Comparison of ENCODE assay signal across 15 cellular contexts in the genomic region with DNA sequence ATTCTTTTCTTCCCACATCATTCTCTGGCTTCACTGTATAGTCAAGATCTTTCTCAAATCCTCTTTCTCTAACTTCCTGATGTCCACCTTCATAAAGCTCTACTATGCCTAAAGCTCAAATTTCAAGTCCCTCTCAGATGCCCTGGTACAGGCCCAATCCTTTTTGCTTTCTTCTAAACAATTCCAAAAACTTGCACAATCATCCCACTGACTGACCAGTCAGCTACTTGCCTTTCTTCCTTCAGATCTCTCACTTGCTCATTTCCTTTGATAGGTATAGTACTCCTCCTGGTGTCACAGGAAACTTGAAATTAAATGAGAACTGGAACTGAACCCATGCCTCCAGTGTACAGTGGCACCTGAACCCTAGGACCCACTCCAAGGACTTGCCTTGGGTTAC. TPM values are rescaled to one million over a fixed set of nuclear protein-coding genes. Genes with fewer than 3 reads are reported as not detected.
DNase-seq lines count a peak whose midpoint lies in the region; ATAC-seq and TF ChIP-seq lines count a peak whose summit lies in the region.
"Had no signal": no experiment of that assay in that cellular context is flagged by ENCODE, and none has a peak within 500 bp of the region (broad histone marks: within the 10 kb centered on the region; RNA-seq: fewer than 3 reads in every experiment).

No MANE protein-coding gene starts in this region.

- no peak for TF ChIP-seq RAD21 in IMR-90 (IDR thresholded peaks at IDR 0.05; ENCODE audit: low read length)

- H4K20me1 ChIP-seq in IMR-90 (ENCODE audit: insufficient read depth, low read length), result no peaks in the 10 kb centered on the region
- H4K20me1 ChIP-seq: BLaER1 had no signal

- no peak overlapping the region for H4K5ac ChIP-seq in IMR-90 (ENCODE audit: low read depth, low read length)

- TF ChIP-seq POLR2A in IMR-90 (IDR thresholded peaks at IDR 0.05; ENCODE audit: low read depth, low read length), result no peak

- dilution Hi-C loops in IMR-90 (cut with HindIII; ENCODE audit: low sequenced_read_pairs, unreplicated experiment), result no loop called here

- H3K4me3 ChIP-seq in IMR-90 (ENCODE audit: insufficient read depth, low read depth, low read length) (no peak overlapping the region), foreskin fibroblast (ENCODE audit: low read depth in 1 of 2, low read length in 2 of 2) (no peak overlapping the region), aorta (ENCODE audit: low read length in 2 of 2) (no peak overlapping the region)
- H3K4me3 ChIP-seq: BLaER1 had no signal

- no peak overlapping the region for H2BK120ac ChIP-seq in IMR-90 (ENCODE audit: low read depth, low read length)

- peaks cover 27 to 37% of the 10 kb centered on the region in 2 donors for H3K36me3 Mint-ChIP-seq in activated T-cell treated with anti-CD3 and anti-CD28 coated beads, Interleukin-2, amount 50 U/mL, for 72 hours (ENCODE audit: insufficient read depth in 2 of 2)
- peaks cover 84% of the 10 kb centered on the region for H3K36me3 Mint-ChIP-seq in activated T-helper 2 cell treated with anti-CD3 and anti-CD28 coated beads, Interferon-gamma antibody, Interleukin-2, Interleukin-4, amounts not matched to agents 10 μg/mL and 5 μg/mL and 100 μg/mL, durations not matched to agents 14 hours and 24 hours and 36 hours (ENCODE audit: low read depth)

- POLR2A ChIA-PET in IMR-90 (lab: Charles Lee; ENCODE audit: unreplicated experiment), result no interaction called here

- no peak for TF ChIP-seq CTCF in IMR-90 (conservative IDR thresholded peaks at IDR 0.05; ENCODE audit: low read depth, low read length)
- no peak for TF ChIP-seq CTCF in foreskin fibroblast (IDR thresholded peaks at IDR 0.05; ENCODE audit: low read depth, low read length)

- no peak overlapping the region for H3K18ac ChIP-seq in IMR-90 (ENCODE audit: low read depth, low read length)

- H4K91ac ChIP-seq in IMR-90 (ENCODE audit: insufficient read depth, low read depth, low read length), result no peak overlapping the region

- H2AK5ac ChIP-seq in IMR-90 (ENCODE audit: low read depth, low read length), result no peak overlapping the region

- in situ Hi-C loops in IMR-90 (cut with MboI; ENCODE audit: low sequenced_read_pairs), result no loop called here

- no peak for ATAC-seq in activated T-cell treated with anti-CD3 and anti-CD28 coated beads, Interleukin-2, amount 50 U/mL, for 72 hours (replicated peaks in 1 of 2)
- ATAC-seq in IMR-90 (ENCODE audit: low read depth), result peak; percentile 69
- ATAC-seq in GM18867 (IDR thresholded peaks at IDR 0.05; ENCODE audit: unreplicated experiment), result no peak
- ATAC-seq in aorta (ENCODE audit: low FRiP score), result no peak
- ATAC-seq: PC-3 had no signal

- H3K27me3 ChIP-seq in IMR-90 (ENCODE audit: control insufficient read depth, insufficient read depth, low read length) (no peaks in the 10 kb centered on the region), aorta (ENCODE audit: control insufficient read depth in 1 of 2, insufficient read depth in 2 of 2, low read length in 1 of 2) (no peaks in the 10 kb centered on the region)
- H3K27me3 ChIP-seq: BLaER1 had no signal

- no peaks in the 10 kb centered on the region for H3K9me3 Mint-ChIP-seq in activated T-cell treated with anti-CD3 and anti-CD28 coated beads, Interleukin-2, amount 50 U/mL, for 72 hours
- no peaks in the 10 kb centered on the region for H3K9me3 Mint-ChIP-seq in activated T-helper 2 cell treated with anti-CD3 and anti-CD28 coated beads, Interferon-gamma antibody, Interleukin-2, Interleukin-4, amounts not matched to agents 10 μg/mL and 5 μg/mL and 100 μg/mL, durations not matched to agents 14 hours and 24 hours and 36 hours

- no peak overlapping the region for H2AK9ac ChIP-seq in IMR-90 (replicated peaks; ENCODE audit: low read depth, low read length, poor library complexity)

- H3K9me1 ChIP-seq in IMR-90 (ENCODE audit: insufficient read depth, low read length), result 0 out of 2 replicates have a peak, but pooled peaks cover 2% of the 10 kb centered on the region

- H3K36me3 ChIP-seq in IMR-90 (ENCODE audit: control insufficient read depth, insufficient read depth, low read length) (peaks cover 17% of the 10 kb centered on the region), aorta (ENCODE audit: control insufficient read depth in 1 of 2, insufficient read depth in 2 of 2, low read length in 1 of 2) (peaks cover 6 to 17% of the 10 kb centered on the region in 2 donors)

- peak overlapping the region; percentile 1 for H3K27ac Mint-ChIP-seq in activated T-cell treated with anti-CD3 and anti-CD28 coated beads, Interleukin-2, amount 50 U/mL, for 72 hours
- H3K27ac Mint-ChIP-seq in activated T-helper 2 cell treated with anti-CD3 and anti-CD28 coated beads, Interferon-gamma antibody, Interleukin-2, Interleukin-4, amounts not matched to agents 10 μg/mL and 5 μg/mL and 100 μg/mL, durations not matched to agents 14 hours and 24 hours and 36 hours, result peak overlapping the region; percentile 25

- no peak overlapping the region for H4K8ac ChIP-seq in IMR-90 (ENCODE audit: low read depth in 2 of 2, low read length in 2 of 2)

- no peak overlapping the region for H2BK5ac ChIP-seq in IMR-90 (ENCODE audit: low read depth, low read length, poor library complexity, severe bottlenecking)

- H3K23ac ChIP-seq in IMR-90 (ENCODE audit: low read depth, low read length), result no peak overlapping the region

- no TSS peak for BruUV-seq in IMR-90 (replicated peaks; lab: Mats Ljungman, UMichigan)

- H3K4me1 ChIP-seq in IMR-90 (ENCODE audit: control insufficient read depth, insufficient read depth, low read length), result peaks cover 1% of the 10 kb centered on the region; the same call in 1 of the 2 replicates
- no peaks in the 10 kb centered on the region for H3K4me1 ChIP-seq in aorta (ENCODE audit: control insufficient read depth in 1 of 2, insufficient read depth in 2 of 2, low read length in 2 of 2)
- H3K4me1 ChIP-seq: BLaER1 had no signal

- no peak overlapping the region for H3K14ac ChIP-seq in IMR-90 (replicated peaks; ENCODE audit: low read depth, low read length)

- H3K9ac ChIP-seq in IMR-90 (ENCODE audit: low read depth, low read length), result no peak overlapping the region
- H3K9ac ChIP-seq: BLaER1 had no signal

- CTCF ChIA-PET in IMR-90 (lab: Yijun Ruan, JAX), result no interaction called here

- H3K4me2 ChIP-seq in IMR-90 (ENCODE audit: low read depth, low read length), result no peak overlapping the region
- H3K4me2 ChIP-seq: BLaER1 had no signal

- DNase-seq in activated T-cell treated with anti-CD3 and anti-CD28 coated beads, Interleukin-2, amount 50 U/mL, for 72 hours, result no peak
- DNase-seq in activated T-cell treated with anti-CD3 and anti-CD28 coated beads, Interleukin-2, amount 50 U/mL, for 1 hour, result no peak
- DNase-seq in IMR-90, result peak; percentile 54
- no peak for DNase-seq in activated T-helper 2 cell treated with anti-CD3 and anti-CD28 coated beads, Interferon-gamma antibody, Interleukin-2, Interleukin-4, amounts not matched to agents 10 μg/mL and 5 μg/mL and 100 μg/mL, durations not matched to agents 14 hours and 24 hours and 36 hours (ENCODE audit: low spot score)
- peak; percentile 49 to 62 for DNase-seq in foreskin fibroblast
- DNase-seq in retina, result no peak
- no peak for DNase-seq in aorta
- DNase-seq: ACHN, NCI-H1092, NCI-H2107, PC-3 had no signal

- no peaks in the 10 kb centered on the region for H3K9me3 ChIP-seq in IMR-90 (ENCODE audit: control insufficient read depth, insufficient read depth, low read length)
- H3K9me3 ChIP-seq in aorta (ENCODE audit: control insufficient read depth, low read length), result no peaks in the 10 kb centered on the region
- H3K9me3 ChIP-seq: BLaER1 had no signal

- no peak overlapping the region for H2AFZ ChIP-seq in IMR-90 (replicated peaks; ENCODE audit: low read length, poor library complexity)

- no peak overlapping the region for H3K4ac ChIP-seq in IMR-90 (ENCODE audit: low read depth, low read length)

- intact Hi-C loops in IMR-90 (cut with micrococcal nuclease) (loop anchor here (10.0 kb wide), 1 partner anchor 197 kb away; no protein-coding TSS in a partner anchor), aorta (cut with DNase I) (no loop called here)
- intact Hi-C loops in activated T-helper 2 cell treated with anti-CD3 and anti-CD28 coated beads, Interferon-gamma antibody, Interleukin-2, Interleukin-4, amounts not matched to agents 10 μg/mL and 5 μg/mL and 100 μg/mL, durations not matched to agents 14 hours and 24 hours and 36 hours (cut with micrococcal nuclease), result no loop called here

- no peaks in the 10 kb centered on the region for H3K79me1 ChIP-seq in IMR-90 (ENCODE audit: low read depth in 1 of 2, low read length in 2 of 2)

- H3K4me3 Mint-ChIP-seq in activated T-cell treated with anti-CD3 and anti-CD28 coated beads, Interleukin-2, amount 50 U/mL, for 72 hours, result no peak overlapping the region
- H3K4me3 Mint-ChIP-seq in activated T-helper 2 cell treated with anti-CD3 and anti-CD28 coated beads, Interferon-gamma antibody, Interleukin-2, Interleukin-4, amounts not matched to agents 10 μg/mL and 5 μg/mL and 100 μg/mL, durations not matched to agents 14 hours and 24 hours and 36 hours (ENCODE audit: low read depth), result no peak overlapping the region

- no peak overlapping the region for H2BK20ac ChIP-seq in IMR-90 (ENCODE audit: low read depth, low read length)

- H3K4me1 Mint-ChIP-seq in activated T-cell treated with anti-CD3 and anti-CD28 coated beads, Interleukin-2, amount 50 U/mL, for 72 hours (ENCODE audit: low read depth), result peaks cover 38% of the 10 kb centered on the region
- H3K4me1 Mint-ChIP-seq in activated T-helper 2 cell treated with anti-CD3 and anti-CD28 coated beads, Interferon-gamma antibody, Interleukin-2, Interleukin-4, amounts not matched to agents 10 μg/mL and 5 μg/mL and 100 μg/mL, durations not matched to agents 14 hours and 24 hours and 36 hours (ENCODE audit: low read depth), result peaks cover 72% of the 10 kb centered on the region

- H3K56ac ChIP-seq in IMR-90 (ENCODE audit: extremely low read depth, insufficient read depth, low read length), result no peak overlapping the region

- H3K27ac ChIP-seq in IMR-90 (ENCODE audit: insufficient read depth, low read length) (no peak overlapping the region), aorta (ENCODE audit: low read depth in 1 of 2, low read length in 2 of 2) (no peak overlapping the region)
- H3K27ac ChIP-seq: BLaER1 had no signal

- no peak overlapping the region for H2BK15ac ChIP-seq in IMR-90 (ENCODE audit: low read depth, low read length)

- H3K27me3 Mint-ChIP-seq in activated T-cell treated with anti-CD3 and anti-CD28 coated beads, Interleukin-2, amount 50 U/mL, for 72 hours (ENCODE audit: low read depth), result no peaks in the 10 kb centered on the region
- no peaks in the 10 kb centered on the region for H3K27me3 Mint-ChIP-seq in activated T-helper 2 cell treated with anti-CD3 and anti-CD28 coated beads, Interferon-gamma antibody, Interleukin-2, Interleukin-4, amounts not matched to agents 10 μg/mL and 5 μg/mL and 100 μg/mL, durations not matched to agents 14 hours and 24 hours and 36 hours (ENCODE audit: low read depth)

RNA-seq across cellular contexts. Expression of a gene that starts 18.2 kb away (rescaled TPM):
- 100 to 1,000 TPM in 1 of 2 donors, 10 to 100 TPM in 1; 76.5 to 106 TPM for total RNA-seq in activated T-cell treated with anti-CD3 and anti-CD28 coated beads, Interleukin-2, amount 50 U/mL, for 72 hours
- 1.1 and 1.3 TPM in 2 replicates for total RNA-seq in IMR-90 (2012; rRNA removed)
- polyA plus RNA-seq in IMR-90 (2012; rRNA removed), result 6.1 and 8.1 TPM in 2 replicates
- polyA plus RNA-seq in IMR-90 (2012; cell fraction: cytosol; rRNA removed), result 0.56 and 1.5 TPM in 2 replicates
- 84.2 and 148 TPM in 2 replicates for polyA plus RNA-seq in IMR-90 (2012; cell fraction: nucleus; rRNA removed; ENCODE audit: low replicate concordance)
- 57.4 and 60.6 TPM in 2 replicates for total RNA-seq in activated T-helper 2 cell treated with anti-CD3 and anti-CD28 coated beads, Interferon-gamma antibody, Interleukin-2, Interleukin-4, amounts not matched to agents 10 μg/mL and 5 μg/mL and 100 μg/mL, durations not matched to agents 14 hours and 24 hours and 36 hours
- 10 to 100 TPM in 1 of 2 donors, 1 to 10 TPM in 1; 8.7 to 16.9 TPM for total RNA-seq in aorta
- polyA plus RNA-seq in aorta, result 10 to 100 TPM in 1 of 2 donors, 1 to 10 TPM in 1; 4.6 to 20.0 TPM

RNA-seq across cellular contexts. Expression of a gene that starts 28.2 kb away (rescaled TPM):
- 100 to 1,000 TPM; 327 to 390 TPM for total RNA-seq in activated T-cell treated with anti-CD3 and anti-CD28 coated beads, Interleukin-2, amount 50 U/mL, for 72 hours
- 98.3 and 99.1 TPM in 2 replicates for total RNA-seq in IMR-90 (2012; rRNA removed)
- 265 and 333 TPM in 2 replicates for polyA plus RNA-seq in IMR-90 (2012; rRNA removed)
- polyA plus RNA-seq in IMR-90 (2012; cell fraction: cytosol; rRNA removed), result 604 and 664 TPM in 2 replicates
- 167 and 179 TPM in 2 replicates for polyA plus RNA-seq in IMR-90 (2012; cell fraction: nucleus; rRNA removed; ENCODE audit: low replicate concordance)
- total RNA-seq in activated T-helper 2 cell treated with anti-CD3 and anti-CD28 coated beads, Interferon-gamma antibody, Interleukin-2, Interleukin-4, amounts not matched to agents 10 μg/mL and 5 μg/mL and 100 μg/mL, durations not matched to agents 14 hours and 24 hours and 36 hours, result 278 and 283 TPM in 2 replicates
- total RNA-seq in aorta, result 100 to 1,000 TPM; 127 TPM
- polyA plus RNA-seq in aorta, result 100 to 1,000 TPM; 322 to 337 TPM

RNA-seq across cellular contexts. Expression of a gene that starts 34.3 kb away (rescaled TPM):
- total RNA-seq in activated T-cell treated with anti-CD3 and anti-CD28 coated beads, Interleukin-2, amount 50 U/mL, for 72 hours, result 10 to 100 TPM; 52.8 to 55.1 TPM
- total RNA-seq in IMR-90 (2012; rRNA removed), result 10.2 and 10.3 TPM in 2 replicates
- 6.1 and 10.3 TPM in 2 replicates for polyA plus RNA-seq in IMR-90 (2012; rRNA removed)
- polyA plus RNA-seq in IMR-90 (2012; cell fraction: cytosol; rRNA removed), result 3.8 and 6.9 TPM in 2 replicates
- 5.0 and 17.2 TPM in 2 replicates for polyA plus RNA-seq in IMR-90 (2012; cell fraction: nucleus; rRNA removed; ENCODE audit: low replicate concordance)
- total RNA-seq in activated T-helper 2 cell treated with anti-CD3 and anti-CD28 coated beads, Interferon-gamma antibody, Interleukin-2, Interleukin-4, amounts not matched to agents 10 μg/mL and 5 μg/mL and 100 μg/mL, durations not matched to agents 14 hours and 24 hours and 36 hours, result 46.7 and 47.9 TPM in 2 replicates
- 10 to 100 TPM; 35.8 to 42.7 TPM for total RNA-seq in aorta
- polyA plus RNA-seq in aorta, result 10 to 100 TPM in 1 of 2 donors, 1 to 10 TPM in 1; 6.0 to 10.8 TPM

RNA-seq across cellular contexts. Expression of a gene that starts 38.6 kb away (rescaled TPM):
- total RNA-seq in activated T-cell treated with anti-CD3 and anti-CD28 coated beads, Interleukin-2, amount 50 U/mL, for 72 hours, result under 1 TPM; 0.14 to 0.22 TPM
- total RNA-seq in IMR-90 (2012; rRNA removed) (not detected in 2 replicates), aorta (not detected)
- polyA plus RNA-seq in IMR-90 (2012; rRNA removed) (0.03 TPM in 1 of 2 replicates, not detected in the other), aorta (not detected)
- not detected in 2 replicates for polyA plus RNA-seq in IMR-90 (2012; cell fraction: cytosol; rRNA removed)
- not detected in 2 replicates for polyA plus RNA-seq in IMR-90 (2012; cell fraction: nucleus; rRNA removed; ENCODE audit: low replicate concordance)
- total RNA-seq in activated T-helper 2 cell treated with anti-CD3 and anti-CD28 coated beads, Interferon-gamma antibody, Interleukin-2, Interleukin-4, amounts not matched to agents 10 μg/mL and 5 μg/mL and 100 μg/mL, durations not matched to agents 14 hours and 24 hours and 36 hours, result 0.14 and 0.21 TPM in 2 replicates
- total RNA-seq: Daoy, SK-MEL-5 had no signal

Comparison
In these comparisons a context has a peak if more than half of its experiments do, and no peak if none do; other contexts are left out.
1. DNase-seq: peak in IMR-90 (single experiment) and foreskin fibroblast (2 of 2); none in activated T-cell treated with anti-CD3 and anti-CD28 coated beads, Interleukin-2, amount 50 U/mL, for 72 hours (0 of 2), activated T-cell treated with anti-CD3 and anti-CD28 coated beads, Interleukin-2, amount 50 U/mL, for 1 hour (single experiment), activated T-helper 2 cell treated with anti-CD3 and anti-CD28 coated beads, Interferon-gamma antibody, Interleukin-2, Interleukin-4, amounts not matched to agents 10 μg/mL and 5 μg/mL and 100 μg/mL, durations not matched to agents 14 hours and 24 hours and 36 hours (single experiment), retina (single experiment) and aorta (0 of 2).